In genomic region chrX:103920515-103920914, GRCh38 we compare ENCODE assay signal across 7 cellular contexts. TPM values are rescaled to one million over a fixed set of nuclear protein-coding genes. Genes with fewer than 3 reads are reported as not detected.
DNase-seq lines count a peak whose midpoint lies in the region; ATAC-seq and TF ChIP-seq lines count a peak whose summit lies in the region.
"Not testable (repeated sequence)": the region's sequence is repeated elsewhere in the genome, so short reads cannot be mapped to it uniquely, and the experiment has no call there.

No MANE protein-coding gene starts in this region.

- not testable (repeated sequence) for H3K27me3 Mint-ChIP-seq in T-helper 2 cell treated with Interferon-gamma antibody and Interleukin-4, amounts not matched to agents 5 μg/mL and 100 μg/mL, for 36 hours (ENCODE audit: low read depth); brain

- ATAC-seq in GM18498 (IDR thresholded peaks at IDR 0.05; ENCODE audit: unreplicated experiment) (peak; percentile 66), GM19351 (IDR thresholded peaks at IDR 0.05; ENCODE audit: unreplicated experiment) (peak; percentile 44), GM21737 (IDR thresholded peaks at IDR 0.05; ENCODE audit: unreplicated experiment) (peak; percentile 63), HG03060 (IDR thresholded peaks at IDR 0.05; ENCODE audit: low read depth, unreplicated experiment) (peak; percentile 34), HG03521 (IDR thresholded peaks at IDR 0.05; ENCODE audit: unreplicated experiment) (peak; percentile 48)

- DNase-seq in T-helper 2 cell treated with Interferon-gamma antibody and Interleukin-4, amounts not matched to agents 5 μg/mL and 100 μg/mL, for 36 hours (ENCODE audit: low spot score): not testable (repeated sequence)

- peak overlapping the region; percentile 43 for H3K4me3 Mint-ChIP-seq in T-helper 2 cell treated with Interferon-gamma antibody and Interleukin-4, amounts not matched to agents 5 μg/mL and 100 μg/mL, for 36 hours
- peak overlapping the region in 4 of 5 experiments; percentile 4 to 95 (median 81) for H3K4me3 Mint-ChIP-seq in brain

- H3K27ac Mint-ChIP-seq in T-helper 2 cell treated with Interferon-gamma antibody and Interleukin-4, amounts not matched to agents 5 μg/mL and 100 μg/mL, for 36 hours; brain: not testable (repeated sequence)

- TF ChIP-seq CTCF in brain (conservative IDR thresholded peaks at IDR 0.05): not testable (repeated sequence)

- H3K4me1 Mint-ChIP-seq in T-helper 2 cell treated with Interferon-gamma antibody and Interleukin-4, amounts not matched to agents 5 μg/mL and 100 μg/mL, for 36 hours (ENCODE audit: low read depth): peaks cover 13% of the 10 kb centered on the region
- H3K4me1 Mint-ChIP-seq in brain: peaks cover 33% of the 10 kb centered on the region

- not testable (repeated sequence) for H3K9me3 Mint-ChIP-seq in T-helper 2 cell treated with Interferon-gamma antibody and Interleukin-4, amounts not matched to agents 5 μg/mL and 100 μg/mL, for 36 hours; brain

- H3K36me3 Mint-ChIP-seq in T-helper 2 cell treated with Interferon-gamma antibody and Interleukin-4, amounts not matched to agents 5 μg/mL and 100 μg/mL, for 36 hours (ENCODE audit: low read depth): not testable (repeated sequence)
- H3K36me3 Mint-ChIP-seq in brain: peaks cover 10% of the 10 kb centered on the region

RNA-seq across cellular contexts. Expression of gene TMSB15B, which starts 41.9 kb away (rescaled TPM):
- polyA plus RNA-seq in brain (ENCODE audit: insufficient read depth, low read depth, low replicate concordance): 21.0 TPM
